ENCODE assay signal across 9 cellular contexts in the genomic region with DNA sequence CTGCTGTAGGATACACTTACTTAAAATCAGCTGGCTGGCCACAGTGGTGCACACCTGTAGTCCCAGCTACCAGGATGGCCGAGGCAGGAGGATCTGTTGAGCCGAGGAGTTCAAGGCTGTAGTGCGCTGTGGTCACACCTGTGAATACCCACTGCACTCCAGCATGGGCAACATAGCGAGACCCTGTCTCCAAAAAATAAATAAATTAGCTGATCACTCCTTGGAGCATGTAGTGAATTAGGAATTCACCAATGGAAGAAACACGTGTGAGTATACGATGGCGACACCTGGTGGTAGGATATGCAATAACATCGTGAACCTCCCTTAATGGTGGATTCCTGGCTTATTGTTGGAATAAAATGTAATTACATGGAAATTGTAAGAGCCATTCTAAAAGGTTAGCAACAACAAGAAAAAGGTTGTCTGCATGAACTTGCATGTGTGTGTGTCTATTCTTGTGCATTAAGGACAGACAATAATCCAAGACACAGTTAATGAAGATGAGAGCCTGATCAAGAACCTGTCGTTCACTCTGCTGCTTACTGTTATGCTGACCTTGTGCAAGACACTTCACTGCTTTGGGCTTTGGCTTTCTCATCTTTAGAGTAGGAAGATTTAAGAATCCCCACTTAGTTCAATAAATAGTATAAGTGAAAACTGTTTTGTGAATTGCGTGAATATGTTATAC. TPM values are rescaled to one million over a fixed set of nuclear protein-coding genes. Genes with fewer than 3 reads are reported as not detected.
DNase-seq lines count a peak whose midpoint lies in the region; ATAC-seq and TF ChIP-seq lines count a peak whose summit lies in the region.
"Had no signal": no experiment of that assay in that cellular context is flagged by ENCODE, and none has a peak within 500 bp of the region (broad histone marks: within the 10 kb centered on the region; RNA-seq: fewer than 3 reads in every experiment).

No MANE protein-coding gene starts in this region.

- POLR2A ChIA-PET in Panc1 (lab: Charles Lee), result no interaction called here

- H3K27ac ChIP-seq in Panc1 (ENCODE audit: low read length) (no peak overlapping the region), uterus (no peak overlapping the region)

- TF ChIP-seq POLR2A in uterus (IDR thresholded peaks at IDR 0.05), result no peak

- in situ Hi-C loops in Panc1 (cut with HindIII; ENCODE audit: low pct_unique_long_range_greater_than_20kb, low sequenced_read_pairs), result no loop called here

- intact Hi-C loops in Panc1 (cut with micrococcal nuclease; ENCODE audit: unreplicated experiment), result loop anchor here (1.0 kb wide), 1 partner anchor 194 kb away; no protein-coding TSS in a partner anchor
- intact Hi-C loops in activated T-helper 1 cell treated with anti-CD3 and anti-CD28 coated beads, Interleukin-12 subunit alpha, Interleukin-12 subunit beta, Interleukin-2, Interleukin-4 antibody, amounts not matched to agents 30 ng/mL and 10 ng/mL and 1 ng/mL, durations not matched to agents 14 hours and 24 hours and 36 hours (cut with micrococcal nuclease), result loop anchor here (1.0 to 2.0 kb wide), 3 partner anchors 144 to 245 kb away; partner anchors contain the start of gene DESI2
- intact Hi-C loops in uterus (cut with DNase I; ENCODE audit: low total_unique reads), result no loop called here

- H3K4me3 Mint-ChIP-seq in activated T-helper 1 cell treated with anti-CD3 and anti-CD28 coated beads, Interleukin-12 subunit alpha, Interleukin-12 subunit beta, Interleukin-2, Interleukin-4 antibody, amounts not matched to agents 30 ng/mL and 10 ng/mL and 1 ng/mL, durations not matched to agents 14 hours and 24 hours and 36 hours, result no peak overlapping the region
- H3K4me3 Mint-ChIP-seq in osteocyte (ENCODE audit: unreplicated experiment), result no peak overlapping the region
- H3K4me3 Mint-ChIP-seq: T-helper 1 cell treated with Interleukin-12 subunit alpha and Interleukin-12 subunit beta and Interleukin-4 antibody, amounts not matched to agents 30 μg/mL and 1 μg/mL, for 36 hours had no signal

- peak; percentile 85 for ATAC-seq in Panc1
- no peak for ATAC-seq in HG03095 (IDR thresholded peaks at IDR 0.05; ENCODE audit: unreplicated experiment)

- peaks cover 8% of the 10 kb centered on the region for H3K4me1 Mint-ChIP-seq in activated T-helper 1 cell treated with anti-CD3 and anti-CD28 coated beads, Interleukin-12 subunit alpha, Interleukin-12 subunit beta, Interleukin-2, Interleukin-4 antibody, amounts not matched to agents 30 ng/mL and 10 ng/mL and 1 ng/mL, durations not matched to agents 14 hours and 24 hours and 36 hours (ENCODE audit: low read depth)
- peaks cover 3% of the 10 kb centered on the region for H3K4me1 Mint-ChIP-seq in osteocyte (ENCODE audit: unreplicated experiment)

- H3K4me1 ChIP-seq in Panc1 (ENCODE audit: control insufficient read depth, insufficient read depth, low read length) (no peaks in the 10 kb centered on the region), uterus (no peaks in the 10 kb centered on the region)

- H3K27me3 ChIP-seq in Panc1 (ENCODE audit: control insufficient read depth, insufficient read depth, low read length) (no peaks in the 10 kb centered on the region), uterus (no peaks in the 10 kb centered on the region)

- TF ChIP-seq CTCF in Panc1 (IDR thresholded peaks at IDR 0.05) (peak; percentile 84), osteocyte (IDR thresholded peaks at IDR 0.05) (peak; percentile 87), uterus (IDR thresholded peaks at IDR 0.05) (peak; percentile 84 to 89 (median 88))

- H3K36me3 ChIP-seq in Panc1 (ENCODE audit: control insufficient read depth, insufficient read depth, low read length) (no peaks in the 10 kb centered on the region), uterus (no peaks in the 10 kb centered on the region)

- DNase-seq in COR-L47 (lab: John Stamatoyannopoulos, UW), result peak; percentile 48
- peak; percentile 78 for DNase-seq in HT-29 (ENCODE audit: low spot score)
- DNase-seq in Panc1 (ENCODE audit: low read depth, low spot score), result peak; percentile 43
- DNase-seq in activated T-helper 1 cell treated with anti-CD3 and anti-CD28 coated beads, Interleukin-12 subunit alpha, Interleukin-12 subunit beta, Interleukin-2, Interleukin-4 antibody, amounts not matched to agents 30 ng/mL and 10 ng/mL and 1 ng/mL, durations not matched to agents 14 hours and 24 hours and 36 hours (ENCODE audit: low spot score), result peak; percentile 19
- DNase-seq in fibroblast of the conjunctiva (ENCODE audit: low read depth), result peak; percentile 48
- DNase-seq in osteocyte (ENCODE audit: extremely low spot score, unreplicated experiment), result no peak
- DNase-seq in uterus, result peak; percentile 46 to 70

- CTCF ChIA-PET in Panc1 (lab: Charles Lee), result interaction anchor here (0.7 to 2.0 kb wide), 4 partner anchors 176 to 195 kb away, joined by 3 to 8 read pairs (median 5); no protein-coding TSS in a partner anchor

- H3K27me3 Mint-ChIP-seq in activated T-helper 1 cell treated with anti-CD3 and anti-CD28 coated beads, Interleukin-12 subunit alpha, Interleukin-12 subunit beta, Interleukin-2, Interleukin-4 antibody, amounts not matched to agents 30 ng/mL and 10 ng/mL and 1 ng/mL, durations not matched to agents 14 hours and 24 hours and 36 hours (ENCODE audit: insufficient read depth), result peaks cover 10% of the 10 kb centered on the region
- no peaks in the 10 kb centered on the region for H3K27me3 Mint-ChIP-seq in osteocyte (ENCODE audit: unreplicated experiment)

- H3K27ac Mint-ChIP-seq in activated T-helper 1 cell treated with anti-CD3 and anti-CD28 coated beads, Interleukin-12 subunit alpha, Interleukin-12 subunit beta, Interleukin-2, Interleukin-4 antibody, amounts not matched to agents 30 ng/mL and 10 ng/mL and 1 ng/mL, durations not matched to agents 14 hours and 24 hours and 36 hours, result no peak overlapping the region
- no peak overlapping the region for H3K27ac Mint-ChIP-seq in osteocyte (ENCODE audit: unreplicated experiment)
- H3K27ac Mint-ChIP-seq: T-helper 1 cell treated with Interleukin-12 subunit alpha and Interleukin-12 subunit beta and Interleukin-4 antibody, amounts not matched to agents 30 μg/mL and 1 μg/mL, for 36 hours had no signal

- no peaks in the 10 kb centered on the region for H3K36me3 Mint-ChIP-seq in activated T-helper 1 cell treated with anti-CD3 and anti-CD28 coated beads, Interleukin-12 subunit alpha, Interleukin-12 subunit beta, Interleukin-2, Interleukin-4 antibody, amounts not matched to agents 30 ng/mL and 10 ng/mL and 1 ng/mL, durations not matched to agents 14 hours and 24 hours and 36 hours (ENCODE audit: low read depth)
- no peaks in the 10 kb centered on the region for H3K36me3 Mint-ChIP-seq in osteocyte (ENCODE audit: unreplicated experiment)

- no peaks in the 10 kb centered on the region for H3K9me3 Mint-ChIP-seq in activated T-helper 1 cell treated with anti-CD3 and anti-CD28 coated beads, Interleukin-12 subunit alpha, Interleukin-12 subunit beta, Interleukin-2, Interleukin-4 antibody, amounts not matched to agents 30 ng/mL and 10 ng/mL and 1 ng/mL, durations not matched to agents 14 hours and 24 hours and 36 hours
- H3K9me3 Mint-ChIP-seq in osteocyte (ENCODE audit: unreplicated experiment), result no peaks in the 10 kb centered on the region
- H3K9me3 Mint-ChIP-seq: T-helper 1 cell treated with Interleukin-12 subunit alpha and Interleukin-12 subunit beta and Interleukin-4 antibody, amounts not matched to agents 30 μg/mL and 1 μg/mL, for 36 hours had no signal

- no TSS peak for BruUV-seq in Panc1 (replicated peaks; lab: Mats Ljungman, UMichigan)

- H3K9me3 ChIP-seq in Panc1 (ENCODE audit: control insufficient read depth, insufficient read depth, low read depth, low read length), result no peaks in the 10 kb centered on the region
- no peaks in the 10 kb centered on the region for H3K9me3 ChIP-seq in uterus

- H3K4me3 ChIP-seq in Panc1 (ENCODE audit: low read depth in 2 of 2, low read length in 2 of 2), result no peak overlapping the region
- H3K4me3 ChIP-seq in uterus, result no peak overlapping the region

RNA-seq across cellular contexts. Expression of gene COX20, which starts 38.6 kb away (rescaled TPM):
- total RNA-seq in HT-29 (2014; rRNA removed; shearing (Covaris generic)), result 16.1 and 18.8 TPM in 2 replicates
- total RNA-seq in Panc1 (2021; ENCODE audit: unreplicated experiment), result 55.0 TPM
- 47.0 TPM for polyA plus RNA-seq in Panc1 (2012; ENCODE audit: insufficient read length)
- total RNA-seq in activated T-helper 1 cell treated with anti-CD3 and anti-CD28 coated beads, Interleukin-12 subunit alpha, Interleukin-12 subunit beta, Interleukin-2, Interleukin-4 antibody, amounts not matched to agents 30 ng/mL and 10 ng/mL and 1 ng/mL, durations not matched to agents 14 hours and 24 hours and 36 hours, result 27.4 and 27.6 TPM in 2 replicates
- total RNA-seq in osteocyte, result 27.4 and 27.6 TPM in 2 replicates
- 100 to 1,000 TPM in 1 of 4 donors, 10 to 100 TPM in 3; 12.3 to 194 (median 36.4) TPM for total RNA-seq in uterus
